ENCODE assay signal across 13 cellular contexts in genomic region chr11:48054994-48055291, GRCh38.
DNase-seq lines count a peak whose midpoint lies in the region; ATAC-seq, FAIRE-seq and TF ChIP-seq lines count a peak whose summit lies in the region.
"Had no signal": no experiment of that assay in that cellular context is flagged by ENCODE, and none has a peak within 500 bp of the region (broad histone marks: within the 10 kb centered on the region; RNA-seq: fewer than 3 reads in every experiment).

No MANE protein-coding gene starts in this region.

- no peaks in the 10 kb centered on the region for H3K9me3 Mint-ChIP-seq in CD8-positive, alpha-beta T cell
- peaks cover 4% of the 10 kb centered on the region for H3K9me3 Mint-ChIP-seq in activated T-helper 17 cell treated with anti-CD3 and anti-CD28 coated beads, Interleukin-2, amount 50 U/mL, for 72 hours

- no peak overlapping the region for H4K8ac ChIP-seq in mesenchymal stem cell (ENCODE audit: low read length)

- no peak overlapping the region for H2BK12ac ChIP-seq in mesenchymal stem cell (ENCODE audit: low read length in 2 of 2)

- peak overlapping the region; percentile 87 for H3K27ac Mint-ChIP-seq in CD8-positive, alpha-beta T cell
- peak overlapping the region; percentile 83 for H3K27ac Mint-ChIP-seq in activated T-helper 17 cell treated with anti-CD3 and anti-CD28 coated beads, Interleukin-2, amount 50 U/mL, for 72 hours

- H3K18ac ChIP-seq in mesenchymal stem cell (ENCODE audit: low read depth in 1 of 2, low read length in 2 of 2), result no peak overlapping the region

- no peaks in the 10 kb centered on the region for H3K27me3 ChIP-seq in BLaER1
- H3K27me3 ChIP-seq in CD8-positive, alpha-beta T cell (ENCODE audit: insufficient read depth, low read length), result no peaks in the 10 kb centered on the region
- H3K27me3 ChIP-seq in mesenchymal stem cell (ENCODE audit: control insufficient read depth in 1 of 2, insufficient read depth in 1 of 2, low read length in 2 of 2), result no peaks in the 10 kb centered on the region

- peaks cover 80% of the 10 kb centered on the region for H3K4me1 Mint-ChIP-seq in CD8-positive, alpha-beta T cell (ENCODE audit: low read depth)
- H3K4me1 Mint-ChIP-seq in activated T-helper 17 cell treated with anti-CD3 and anti-CD28 coated beads, Interleukin-2, amount 50 U/mL, for 72 hours, result peaks cover 48% of the 10 kb centered on the region

- H2BK5ac ChIP-seq in mesenchymal stem cell (ENCODE audit: low read depth, low read length, poor library complexity, severe bottlenecking), result peak overlapping the region; percentile 94

- WGBS in mesenchymal stem cell, result no CpG with 5 or more reads among the region's 1 CpG

- H3K4ac ChIP-seq in mesenchymal stem cell (ENCODE audit: low read depth in 1 of 2, low read length in 2 of 2), result no peak overlapping the region

- CTCF ChIA-PET in CD8-positive, alpha-beta T cell (lab: Charles Lee), result interaction anchor here (1.3 to 4.5 kb wide), 6 partner anchors 9 to 120 kb away, joined by 3 to 32 read pairs (median 5); no protein-coding TSS in a partner anchor

- H3K27ac ChIP-seq in BLaER1, result no peak overlapping the region
- no peak overlapping the region for H3K27ac ChIP-seq in CD8-positive, alpha-beta T cell (ENCODE audit: low read depth, low read length)
- H3K27ac ChIP-seq in mesenchymal stem cell (ENCODE audit: low read length, poor library complexity, severe bottlenecking), result peak overlapping the region; percentile 95
- H3K27ac ChIP-seq: GM23248 had no signal

- no peaks in the 10 kb centered on the region for H3K79me1 ChIP-seq in mesenchymal stem cell (replicated peaks; ENCODE audit: low read length, poor library complexity, severe bottlenecking)

- H2AFZ ChIP-seq in mesenchymal stem cell (ENCODE audit: low read depth, low read length), result no peak overlapping the region
- H2AFZ ChIP-seq: GM23248 had no signal

- no peak overlapping the region for H2BK15ac ChIP-seq in mesenchymal stem cell (ENCODE audit: low read depth, poor library complexity, severe bottlenecking)

- H3K9ac ChIP-seq in BLaER1, result no peak overlapping the region
- H3K9ac ChIP-seq in mesenchymal stem cell (ENCODE audit: low read length), result no peak overlapping the region
- H3K9ac ChIP-seq: GM23248 had no signal

- H3K4me2 ChIP-seq in BLaER1 (peak overlapping the region; percentile 66), mesenchymal stem cell (ENCODE audit: low read length, poor library complexity, severe bottlenecking) (no peak overlapping the region)

- H3K36me3 ChIP-seq in BLaER1, result no peaks in the 10 kb centered on the region
- no peaks in the 10 kb centered on the region for H3K36me3 ChIP-seq in CD8-positive, alpha-beta T cell (ENCODE audit: insufficient read depth, low read length)
- H3K36me3 ChIP-seq in mesenchymal stem cell (ENCODE audit: control insufficient read depth in 1 of 2, insufficient read depth in 2 of 2, low read depth in 1 of 2, low read length in 2 of 2), result no peaks in the 10 kb centered on the region

- no peak overlapping the region for H4K91ac ChIP-seq in mesenchymal stem cell (ENCODE audit: low read length)

- H4K20me1 ChIP-seq in BLaER1, result peaks cover 34% of the 10 kb centered on the region

- H2AK5ac ChIP-seq in mesenchymal stem cell (ENCODE audit: low read length, severe bottlenecking), result peak overlapping the region; percentile 66

- DNase-seq in CD8-positive, alpha-beta T cell, result no peak
- DNase-seq in mesenchymal stem cell (no peak), UCSD-AML1 (lab: John Stamatoyannopoulos, UW; ENCODE audit: unreplicated experiment) (no peak), D721Med (ENCODE audit: insufficient read length, low spot score) (no peak)
- no peak for DNase-seq in stimulated activated naive CD4-positive, alpha-beta T cell treated with Interleukin-2 at 50 U/mL for 16 hours (lab: John Stamatoyannopoulos, UW)
- DNase-seq: COR-L47, GM23248, NCI-H1092 treated with DMSO at 0.1 percent for 48 hours, NCI-H226 had no signal

- no peak for FAIRE-seq in D721Med (lab: Jason Lieb, UNC)
- FAIRE-seq: keratinocyte had no signal

- H2BK120ac ChIP-seq in mesenchymal stem cell (ENCODE audit: low read depth, low read length), result no peak overlapping the region

- TF ChIP-seq CTCF in CD8-positive, alpha-beta T cell (IDR thresholded peaks at IDR 0.05), result no peak
- TF ChIP-seq CTCF in D721Med (IDR thresholded peaks at IDR 0.05; ENCODE audit: insufficient read depth, missing control alignments), result no peak

- no peak overlapping the region for H3K4me3 Mint-ChIP-seq in CD8-positive, alpha-beta T cell
- peak overlapping the region; percentile 79 for H3K4me3 Mint-ChIP-seq in activated T-helper 17 cell treated with anti-CD3 and anti-CD28 coated beads, Interleukin-2, amount 50 U/mL, for 72 hours

- no peak overlapping the region for H3K14ac ChIP-seq in mesenchymal stem cell (ENCODE audit: low read length in 2 of 2)

- no peak overlapping the region for H3K4me3 ChIP-seq in BLaER1
- no peak overlapping the region for H3K4me3 ChIP-seq in CD8-positive, alpha-beta T cell (ENCODE audit: low read depth, low read length)
- no peak overlapping the region for H3K4me3 ChIP-seq in mesenchymal stem cell (ENCODE audit: insufficient read depth in 1 of 2, low read depth in 1 of 2, low read length in 2 of 2)
- H3K4me3 ChIP-seq: GM23248 had no signal

- H3K9me3 ChIP-seq in BLaER1 (no peaks in the 10 kb centered on the region), mesenchymal stem cell (ENCODE audit: control insufficient read depth, low read length) (no peaks in the 10 kb centered on the region)
- H3K9me3 ChIP-seq in CD8-positive, alpha-beta T cell (ENCODE audit: low read length), result no peaks in the 10 kb centered on the region

- POLR2A ChIA-PET in CD8-positive, alpha-beta T cell (lab: Charles Lee), result interaction anchor here (1.2 to 3.1 kb wide), 7 partner anchors 11 to 57 kb away, joined by 3 to 24 read pairs (median 11); no protein-coding TSS in a partner anchor

- H3K36me3 Mint-ChIP-seq in CD8-positive, alpha-beta T cell, result no peaks in the 10 kb centered on the region
- H3K36me3 Mint-ChIP-seq in activated T-helper 17 cell treated with anti-CD3 and anti-CD28 coated beads, Interleukin-2, amount 50 U/mL, for 72 hours (ENCODE audit: low read depth), result peaks cover 15% of the 10 kb centered on the region

- H3K27me3 Mint-ChIP-seq in CD8-positive, alpha-beta T cell (ENCODE audit: low read depth), result no peaks in the 10 kb centered on the region
- no peaks in the 10 kb centered on the region for H3K27me3 Mint-ChIP-seq in activated T-helper 17 cell treated with anti-CD3 and anti-CD28 coated beads, Interleukin-2, amount 50 U/mL, for 72 hours

- H3K23ac ChIP-seq in mesenchymal stem cell (ENCODE audit: low read length in 2 of 2), result no peak overlapping the region

- ATAC-seq in CD8-positive, alpha-beta T cell, result no peak
- no peak for ATAC-seq in activated T-helper 17 cell treated with anti-CD3 and anti-CD28 coated beads, Interleukin-2, amount 50 U/mL, for 72 hours (replicated peaks)
- no peak for ATAC-seq in GM21381 (IDR thresholded peaks at IDR 0.05; ENCODE audit: unreplicated experiment)

- intact Hi-C loops in CD8-positive, alpha-beta T cell (cut with DNase I, micrococcal nuclease), result loop anchor here (2.0 to 5.0 kb wide), 4 partner anchors 52 to 103 kb away; partner anchors contain the start of gene PTPRJ (in 1 of the 2)

- H3K4me1 ChIP-seq in BLaER1 (peaks cover 40% of the 10 kb centered on the region), mesenchymal stem cell (ENCODE audit: control insufficient read depth, insufficient read depth, low read depth, low read length) (peaks cover 38% of the 10 kb centered on the region)
- peaks cover 73% of the 10 kb centered on the region for H3K4me1 ChIP-seq in CD8-positive, alpha-beta T cell (ENCODE audit: insufficient read depth, low read length)
